In the genomic region with DNA sequence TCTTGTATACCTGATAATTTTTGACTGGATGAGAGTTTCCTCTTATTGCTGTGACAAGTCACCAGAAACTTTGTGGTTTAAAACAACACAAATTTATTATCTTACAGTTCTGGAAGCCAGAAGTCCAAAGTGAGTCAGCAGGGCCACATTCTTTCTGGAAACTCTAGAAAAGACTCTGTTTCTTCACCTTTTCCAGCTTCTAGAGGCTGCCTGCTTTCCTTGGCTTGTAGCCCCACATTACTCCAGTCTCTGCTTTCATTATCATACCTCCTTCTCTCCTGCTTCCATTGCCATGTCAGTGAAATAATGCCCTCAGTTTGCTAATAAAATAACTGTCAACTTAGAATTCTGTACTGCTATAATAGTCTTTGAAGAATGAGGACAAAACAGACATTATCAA, we compare ENCODE assay signal across 27 cellular contexts.
DNase-seq lines count a peak whose midpoint lies in the region; ATAC-seq, FAIRE-seq and TF ChIP-seq lines count a peak whose summit lies in the region.
"Had no signal": no experiment of that assay in that cellular context is flagged by ENCODE, and none has a peak within 500 bp of the region (broad histone marks: within the 10 kb centered on the region; RNA-seq: fewer than 3 reads in every experiment).

No MANE protein-coding gene starts in this region.

- dilution Hi-C loops in IMR-90 (cut with HindIII; ENCODE audit: low sequenced_read_pairs, unreplicated experiment) = no loop called here

- no peak overlapping the region for H3K23ac ChIP-seq in IMR-90 (ENCODE audit: low read depth, low read length)

- H3K27ac Mint-ChIP-seq in CD8-positive, alpha-beta T cell = no peak overlapping the region
- H3K27ac Mint-ChIP-seq in CD14-positive monocyte = peak overlapping the region in 1 of 7 donors; percentile 3
- no peak overlapping the region for H3K27ac Mint-ChIP-seq in activated CD8-positive, alpha-beta memory T cell treated with anti-CD3 and anti-CD28 coated beads, Interleukin-2, amount 10 ng/mL, durations not matched to agents 7 days and 5 days
- H3K27ac Mint-ChIP-seq: activated CD4-positive, alpha-beta memory T cell treated with anti-CD3 and anti-CD28 coated beads, Interleukin-2, amount 10 ng/mL, durations not matched to agents 7 days and 5 days had no signal

- CTCF ChIA-PET in IMR-90 (lab: Yijun Ruan, JAX) = no interaction called here
- CTCF ChIA-PET in K562 (lab: Yijun Ruan, JAX; ENCODE audit: low intra/inter-chr PET ratio) = no interaction called here
- CTCF ChIA-PET in CD8-positive, alpha-beta T cell (lab: Charles Lee) = interaction anchor here (2.0 kb wide), 1 partner anchor 18 kb away, joined by 5 read pairs; no protein-coding TSS in a partner anchor
- CTCF ChIA-PET in activated CD8-positive, alpha-beta memory T cell treated with anti-CD3 and anti-CD28 coated beads, Interleukin-2, amount 10 ng/mL, durations not matched to agents 7 days and 5 days (lab: Charles Lee) = no interaction called here

- peaks cover 2% of the 10 kb centered on the region for H3K9me3 Mint-ChIP-seq in CD8-positive, alpha-beta T cell
- H3K9me3 Mint-ChIP-seq in CD14-positive monocyte = no peaks in the 10 kb centered on the region
- peaks cover 2% of the 10 kb centered on the region for H3K9me3 Mint-ChIP-seq in activated CD8-positive, alpha-beta memory T cell treated with anti-CD3 and anti-CD28 coated beads, Interleukin-2, amount 10 ng/mL, durations not matched to agents 7 days and 5 days (ENCODE audit: low read depth)

- ATAC-seq in IMR-90 (ENCODE audit: low read depth) = no peak
- ATAC-seq in K562 = no peak
- ATAC-seq in CD8-positive, alpha-beta T cell = no peak
- ATAC-seq in lower lobe of right lung = no peak
- no peak for ATAC-seq in activated CD8-positive, alpha-beta memory T cell treated with anti-CD3 and anti-CD28 coated beads, Interleukin-2, amount 10 ng/mL, durations not matched to agents 7 days and 5 days

- DNase-seq in AG10803 (ENCODE audit: low read depth) (peak; percentile 66), IMR-90 (peak; percentile 53), K562 (ENCODE audit: extremely low read depth in 1 of 4, low spot score in 3 of 4) (peak in 1 of 4 experiments; percentile 28), kidney tubule cell (ENCODE audit: low spot score) (peak; percentile 38), lower lobe of right lung (no peak), CD14-positive monocyte (ENCODE audit: low spot score) (no peak)
- no peak for DNase-seq in CD8-positive, alpha-beta T cell
- DNase-seq in activated CD8-positive, alpha-beta memory T cell treated with anti-CD3 and anti-CD28 coated beads, Interleukin-2, amount 10 ng/mL, durations not matched to agents 7 days and 5 days = no peak
- DNase-seq: activated CD4-positive, alpha-beta memory T cell treated with anti-CD3 and anti-CD28 coated beads, Interleukin-2, amount 10 ng/mL, durations not matched to agents 7 days and 5 days; activated CD4-positive, CD25-positive, alpha-beta regulatory T cell; activated gamma-delta T cell treated with Interleukin-2 at 50 U/mL for 16 hours; glutamatergic neuron; KBM-7; kidney; NCI-H1417 treated with DMSO at 0.1 percent for 48 hours; NCI-H446; SHP77 treated with DMSO at 0.1 percent for 48 hours; stimulated activated CD8-positive, alpha-beta memory T cell treated with anti-CD3 and anti-CD28 coated beads, Interleukin-4, amount 100 ng/mL, for 48 hours; T-helper 9 cell; upper lobe of left lung had no signal

- H3K4me1 Mint-ChIP-seq in CD8-positive, alpha-beta T cell (ENCODE audit: low read depth) = peaks cover 4% of the 10 kb centered on the region
- peaks cover 22% of the 10 kb centered on the region for H3K4me1 Mint-ChIP-seq in CD14-positive monocyte
- H3K4me1 Mint-ChIP-seq in activated CD8-positive, alpha-beta memory T cell treated with anti-CD3 and anti-CD28 coated beads, Interleukin-2, amount 10 ng/mL, durations not matched to agents 7 days and 5 days = peaks cover 13% of the 10 kb centered on the region

- peaks cover 24% of the 10 kb centered on the region for H3K36me3 ChIP-seq in IMR-90 (ENCODE audit: control insufficient read depth, insufficient read depth, low read length)
- peaks cover 37% of the 10 kb centered on the region for H3K36me3 ChIP-seq in K562 (ENCODE audit: control insufficient read depth, insufficient read depth, low read length)
- no peaks in the 10 kb centered on the region for H3K36me3 ChIP-seq in CD8-positive, alpha-beta T cell (ENCODE audit: insufficient read depth, low read length)
- H3K36me3 ChIP-seq in lower lobe of right lung = peaks cover 22% of the 10 kb centered on the region
- H3K36me3 ChIP-seq: breast epithelium, prostate gland had no signal

- H3K4me3 Mint-ChIP-seq in CD8-positive, alpha-beta T cell = no peak overlapping the region
- H3K4me3 Mint-ChIP-seq in CD14-positive monocyte = no peak overlapping the region
- H3K4me3 Mint-ChIP-seq in activated CD8-positive, alpha-beta memory T cell treated with anti-CD3 and anti-CD28 coated beads, Interleukin-2, amount 10 ng/mL, durations not matched to agents 7 days and 5 days = no peak overlapping the region
- H3K4me3 Mint-ChIP-seq: activated CD4-positive, alpha-beta memory T cell treated with anti-CD3 and anti-CD28 coated beads, Interleukin-2, amount 10 ng/mL, durations not matched to agents 7 days and 5 days had no signal

- H3K4me3 ChIP-seq in AG10803 (ENCODE audit: low read length) (no peak overlapping the region), IMR-90 (ENCODE audit: insufficient read depth, low read depth, low read length) (no peak overlapping the region), K562 (no peak overlapping the region), lower lobe of right lung (no peak overlapping the region)
- no peak overlapping the region for H3K4me3 ChIP-seq in CD8-positive, alpha-beta T cell (ENCODE audit: low read depth, low read length)
- H3K4me3 ChIP-seq: A549, BLaER1, breast epithelium, coronary artery, esophagus muscularis mucosa, prostate gland, upper lobe of left lung had no signal

- peaks cover 6% of the 10 kb centered on the region for H3K9me3 ChIP-seq in IMR-90 (ENCODE audit: control insufficient read depth, insufficient read depth, low read length)
- no peaks in the 10 kb centered on the region for H3K9me3 ChIP-seq in K562 (replicated peaks; ENCODE audit: control insufficient read depth, insufficient read depth, low read depth, low read length)
- H3K9me3 ChIP-seq in CD8-positive, alpha-beta T cell (ENCODE audit: low read length) = no peaks in the 10 kb centered on the region
- H3K9me3 ChIP-seq in lower lobe of right lung = peaks cover 6% of the 10 kb centered on the region
- H3K9me3 ChIP-seq: A549, esophagus muscularis mucosa, prostate gland, upper lobe of left lung had no signal

- H3K27ac ChIP-seq in IMR-90 (ENCODE audit: insufficient read depth, low read length) = no peak overlapping the region
- H3K27ac ChIP-seq in K562 (ENCODE audit: extremely low read depth, low read depth, low read length) = peak overlapping the region; percentile 33; the same call in 1 of the 3 replicates
- no peak overlapping the region for H3K27ac ChIP-seq in CD8-positive, alpha-beta T cell (ENCODE audit: low read depth, low read length)
- H3K27ac ChIP-seq in lower lobe of right lung = no peak overlapping the region
- H3K27ac ChIP-seq: A549, BLaER1, breast epithelium, coronary artery, esophagus muscularis mucosa, prostate gland, upper lobe of left lung had no signal

- in situ Hi-C loops in IMR-90 (cut with MboI; ENCODE audit: low sequenced_read_pairs) (no loop called here), K562 (cut with MboI) (no loop called here)

- intact Hi-C loops in IMR-90 (cut with micrococcal nuclease) = no loop called here
- intact Hi-C loops in K562 (cut with micrococcal nuclease) = no loop called here
- intact Hi-C loops in CD8-positive, alpha-beta T cell (cut with DNase I, micrococcal nuclease) = no loop called here
- intact Hi-C loops in lower lobe of right lung (cut with DNase I) = no loop called here
- intact Hi-C loops in CD14-positive monocyte (cut with micrococcal nuclease) = no loop called here

- H3K27me3 ChIP-seq in IMR-90 (ENCODE audit: control insufficient read depth, insufficient read depth, low read length) (no peaks in the 10 kb centered on the region), K562 (ENCODE audit: control insufficient read depth in 2 of 2, insufficient read depth in 2 of 2, low read length in 2 of 2) (no peaks in the 10 kb centered on the region), lower lobe of right lung (ENCODE audit: low read depth) (no peaks in the 10 kb centered on the region)
- no peaks in the 10 kb centered on the region for H3K27me3 ChIP-seq in CD8-positive, alpha-beta T cell (ENCODE audit: insufficient read depth, low read length)
- H3K27me3 ChIP-seq: BLaER1, breast epithelium, esophagus muscularis mucosa, upper lobe of left lung had no signal

- no peak overlapping the region for H4K5ac ChIP-seq in IMR-90 (ENCODE audit: low read depth, low read length)

- H3K36me3 Mint-ChIP-seq in CD8-positive, alpha-beta T cell = peaks cover 19% of the 10 kb centered on the region
- H3K36me3 Mint-ChIP-seq in CD14-positive monocyte = peaks cover 30 to 53% of the 10 kb centered on the region in 2 donors
- H3K36me3 Mint-ChIP-seq in activated CD8-positive, alpha-beta memory T cell treated with anti-CD3 and anti-CD28 coated beads, Interleukin-2, amount 10 ng/mL, durations not matched to agents 7 days and 5 days = peaks cover 17% of the 10 kb centered on the region

- H2AK5ac ChIP-seq in IMR-90 (ENCODE audit: low read depth, low read length) = no peak overlapping the region

- H3K9me1 ChIP-seq in IMR-90 (ENCODE audit: insufficient read depth, low read length) (peaks cover 9% of the 10 kb centered on the region), K562 (ENCODE audit: control insufficient read depth, insufficient read depth, low read length) (no peaks in the 10 kb centered on the region)

- POLR2A ChIA-PET in IMR-90 (lab: Charles Lee; ENCODE audit: unreplicated experiment) (no interaction called here), K562 (lab: Yijun Ruan, JAX) (interaction anchor here (0.6 kb wide), 1 partner anchor 63 kb away, joined by 3 read pairs; no protein-coding TSS in a partner anchor)
- POLR2A ChIA-PET in CD8-positive, alpha-beta T cell (lab: Charles Lee) = no interaction called here

- TF ChIP-seq EP300 in K562 (IDR thresholded peaks at IDR 0.05; ENCODE audit: low read length) = no peak

- no peak for TF ChIP-seq RAD21 in IMR-90 (IDR thresholded peaks at IDR 0.05; ENCODE audit: low read length)
- no peak for TF ChIP-seq RAD21 in K562 (CRISPR knock-in tag; conservative IDR thresholded peaks at IDR 0.05 in 1 of 2, IDR thresholded peaks at IDR 0.05 in 1 of 2)

- H2BK120ac ChIP-seq in IMR-90 (ENCODE audit: low read depth, low read length) = no peak overlapping the region

- no peak overlapping the region for H2BK15ac ChIP-seq in IMR-90 (ENCODE audit: low read depth, low read length)

- peak overlapping the region; percentile 27 for H2BK5ac ChIP-seq in IMR-90 (ENCODE audit: low read depth, low read length, poor library complexity, severe bottlenecking)

- H4K20me1 ChIP-seq in IMR-90 (ENCODE audit: insufficient read depth, low read length) = peaks cover 73% of the 10 kb centered on the region
- 0 out of 2 replicates have a peak, but pooled peaks cover 6% of the 10 kb centered on the region for H4K20me1 ChIP-seq in K562 (replicated peaks; ENCODE audit: control insufficient read depth, insufficient read depth, low read length)

- peaks cover 11 to 53% of the 10 kb centered on the region in 2 experiments; a peak in 2 of 4 replicates for H3K79me1 ChIP-seq in IMR-90 (ENCODE audit: low read depth in 1 of 2, low read length in 2 of 2)

- BruUV-seq in IMR-90 (replicated peaks; lab: Mats Ljungman, UMichigan) (no TSS peak), K562 (replicated peaks; lab: Mats Ljungman, UMichigan) (no TSS peak)

- no peak overlapping the region for H3K14ac ChIP-seq in IMR-90 (replicated peaks; ENCODE audit: low read depth, low read length)

- H2AFZ ChIP-seq in IMR-90 (replicated peaks; ENCODE audit: low read length, poor library complexity) (no peak overlapping the region), K562 (ENCODE audit: low read depth, low read length) (no peak overlapping the region)

- H4K91ac ChIP-seq in IMR-90 (ENCODE audit: insufficient read depth, low read depth, low read length) = no peak overlapping the region

- H3K27me3 Mint-ChIP-seq in CD8-positive, alpha-beta T cell (ENCODE audit: low read depth) = no peaks in the 10 kb centered on the region
- no peaks in the 10 kb centered on the region for H3K27me3 Mint-ChIP-seq in CD14-positive monocyte (ENCODE audit: low read depth in 3 of 3)
- no peaks in the 10 kb centered on the region for H3K27me3 Mint-ChIP-seq in activated CD8-positive, alpha-beta memory T cell treated with anti-CD3 and anti-CD28 coated beads, Interleukin-2, amount 10 ng/mL, durations not matched to agents 7 days and 5 days
- H3K27me3 Mint-ChIP-seq: activated CD4-positive, alpha-beta memory T cell treated with anti-CD3 and anti-CD28 coated beads, Interleukin-2, amount 10 ng/mL, durations not matched to agents 7 days and 5 days had no signal

- H3K4me2 ChIP-seq in IMR-90 (ENCODE audit: low read depth, low read length) (no peak overlapping the region), K562 (ENCODE audit: insufficient read depth, low read length) (no peak overlapping the region)
- H3K4me2 ChIP-seq: A549, BLaER1 had no signal

- no peak overlapping the region for H2BK20ac ChIP-seq in IMR-90 (ENCODE audit: low read depth, low read length)

- no peak overlapping the region for H3K18ac ChIP-seq in IMR-90 (ENCODE audit: low read depth, low read length)

- H3K4me1 ChIP-seq in IMR-90 (ENCODE audit: control insufficient read depth, insufficient read depth, low read length) (peaks cover 6% of the 10 kb centered on the region), K562 (replicated peaks in 1 of 2; ENCODE audit: control insufficient read depth in 2 of 2, insufficient read depth in 2 of 2, low read length in 2 of 2) (peaks cover 9 to 11% of the 10 kb centered on the region in 2 experiments; a peak in 4 of 5 replicates), lower lobe of right lung (peaks cover 19% of the 10 kb centered on the region)
- peaks cover 7% of the 10 kb centered on the region for H3K4me1 ChIP-seq in CD8-positive, alpha-beta T cell (ENCODE audit: insufficient read depth, low read length)
- H3K4me1 ChIP-seq: breast epithelium, prostate gland had no signal

- no peak overlapping the region for H4K8ac ChIP-seq in IMR-90 (ENCODE audit: low read depth in 2 of 2, low read length in 2 of 2)

- peaks cover 67% of the 10 kb centered on the region for H3K79me2 ChIP-seq in K562 (ENCODE audit: control insufficient read depth, insufficient read depth, low read length)

- H3K9ac ChIP-seq in IMR-90 (ENCODE audit: low read depth, low read length) (no peak overlapping the region), K562 (ENCODE audit: insufficient read depth in 1 of 2, low read depth in 2 of 2, low read length in 2 of 2) (no peak overlapping the region)
- H3K9ac ChIP-seq: BLaER1 had no signal

- H3K56ac ChIP-seq in IMR-90 (ENCODE audit: extremely low read depth, insufficient read depth, low read length) = no peak overlapping the region

- no peak overlapping the region for H3K4ac ChIP-seq in IMR-90 (ENCODE audit: low read depth, low read length)

- TF ChIP-seq POLR2A in IMR-90 (IDR thresholded peaks at IDR 0.05; ENCODE audit: low read depth, low read length) (no peak), K562 (conservative IDR thresholded peaks at IDR 0.05) (no peak)

- no peak for TF ChIP-seq CTCF in AG10803 (conservative IDR thresholded peaks at IDR 0.05; ENCODE audit: low read length)
- no peak for TF ChIP-seq CTCF in IMR-90 (conservative IDR thresholded peaks at IDR 0.05; ENCODE audit: low read depth, low read length)
- TF ChIP-seq CTCF in K562 (IDR thresholded peaks at IDR 0.05 in 2 of 3, conservative IDR thresholded peaks at IDR 0.05 in 1 of 3; ENCODE audit: insufficient read depth in 2 of 3, low read depth in 1 of 3, low read length in 3 of 3) = no peak
- no peak for TF ChIP-seq CTCF in CD8-positive, alpha-beta T cell (IDR thresholded peaks at IDR 0.05)
- no peak for TF ChIP-seq CTCF in lower lobe of right lung (IDR thresholded peaks at IDR 0.05)
- TF ChIP-seq CTCF in CD14-positive monocyte (IDR thresholded peaks at IDR 0.05) = no peak

- FAIRE-seq in K562 (lab: Jason Lieb, UNC) = no peak
- FAIRE-seq: A549, GM19239, kidney had no signal

- no peak overlapping the region for H2AK9ac ChIP-seq in IMR-90 (replicated peaks; ENCODE audit: low read depth, low read length, poor library complexity)

Comparison
In these comparisons a context has a peak if more than half of its experiments do, and no peak if none do; other contexts are left out.
1. DNase-seq: peak in AG10803 (single experiment), IMR-90 (single experiment) and kidney tubule cell (single experiment); none in CD8-positive, alpha-beta T cell (0 of 7), lower lobe of right lung (single experiment), CD14-positive monocyte (single experiment) and activated CD8-positive, alpha-beta memory T cell treated with anti-CD3 and anti-CD28 coated beads, Interleukin-2, amount 10 ng/mL, durations not matched to agents 7 days and 5 days (single experiment).